Comparison of ENCODE assay signal across 3 cellular contexts in genomic region chr15:61025283-61025682, GRCh38.
TF ChIP-seq lines count a peak whose summit lies in the region.

No MANE protein-coding gene starts in this region.

TF ChIP-seq in SK-N-SH, 30 proteins besides CTCF, POLR2A, EP300 and RAD21:
- TF ChIP-seq USF1 (IDR thresholded peaks at IDR 0.05; ENCODE audit: borderline replicate concordance, low read depth) (no peak), USF2 (IDR thresholded peaks at IDR 0.05; ENCODE audit: borderline replicate concordance, low read depth, low read length) (no peak), NFIC (IDR thresholded peaks at IDR 0.05; ENCODE audit: borderline replicate concordance) (no peak), TCF12 (IDR thresholded peaks at IDR 0.05) (no peak), FOSL2 (IDR thresholded peaks at IDR 0.05; ENCODE audit: borderline replicate concordance, low read depth) (no peak), SIN3A (IDR thresholded peaks at IDR 0.05; ENCODE audit: borderline replicate concordance, low read depth, low read length) (no peak), FOXJ3 (CRISPR knock-in tag; IDR thresholded peaks at IDR 0.05) (no peak), RXRA (IDR thresholded peaks at IDR 0.05; ENCODE audit: borderline replicate concordance, low read depth) (no peak), RCOR1 (IDR thresholded peaks at IDR 0.05; ENCODE audit: low read length) (no peak), PBX3 (IDR thresholded peaks at IDR 0.05) (no peak), TAF1 (IDR thresholded peaks at IDR 0.05; ENCODE audit: borderline replicate concordance, low read depth, low read length) (no peak), NRF1 (IDR thresholded peaks at IDR 0.05; ENCODE audit: low read depth, low read length) (no peak), TEAD4 (IDR thresholded peaks at IDR 0.05; ENCODE audit: borderline replicate concordance, insufficient read depth) (no peak), YY1 (IDR thresholded peaks at IDR 0.05; ENCODE audit: low read depth) (no peak)

TF ChIP-seq in SK-N-SH treated with all-trans-retinoic acid at 6 μM for 48 hours, 23 proteins besides CTCF, POLR2A, EP300 and RAD21:
- TF ChIP-seq ZFP30 (CRISPR knock-in tag; IDR thresholded peaks at IDR 0.05), result no peak
- no peak for TF ChIP-seq CREB5 (CRISPR knock-in tag; IDR thresholded peaks at IDR 0.05; ENCODE audit: low read depth)
- TF ChIP-seq ZC3H10 (CRISPR knock-in tag; IDR thresholded peaks at IDR 0.05), result no peak
- no peak for TF ChIP-seq SNAI2 (CRISPR knock-in tag; IDR thresholded peaks at IDR 0.05)
- no peak for TF ChIP-seq ZNF565 (CRISPR knock-in tag; conservative IDR thresholded peaks at IDR 0.05; ENCODE audit: low read depth)
- no peak for TF ChIP-seq TCF4 (CRISPR knock-in tag; IDR thresholded peaks at IDR 0.05; ENCODE audit: borderline replicate concordance)
- TF ChIP-seq CSRNP3 (CRISPR knock-in tag; IDR thresholded peaks at IDR 0.05), result no peak
- TF ChIP-seq ESRRG (CRISPR knock-in tag; IDR thresholded peaks at IDR 0.05), result no peak
- no peak for TF ChIP-seq ZNF70 (CRISPR knock-in tag; IDR thresholded peaks at IDR 0.05)
- TF ChIP-seq GLIS3 (CRISPR knock-in tag; IDR thresholded peaks at IDR 0.05), result no peak
- TF ChIP-seq ARNTL (CRISPR knock-in tag; IDR thresholded peaks at IDR 0.05; ENCODE audit: borderline replicate concordance, low read depth), result no peak
- TF ChIP-seq PATZ1 (CRISPR knock-in tag; IDR thresholded peaks at IDR 0.05; ENCODE audit: borderline replicate concordance), result no peak
- no peak for TF ChIP-seq TOX (CRISPR knock-in tag; IDR thresholded peaks at IDR 0.05; ENCODE audit: borderline replicate concordance)
- no peak for TF ChIP-seq PPARA (CRISPR knock-in tag; IDR thresholded peaks at IDR 0.05; ENCODE audit: borderline replicate concordance)
- no peak for TF ChIP-seq ZFP3 (CRISPR knock-in tag; IDR thresholded peaks at IDR 0.05)
- TF ChIP-seq CSDC2 (CRISPR knock-in tag; IDR thresholded peaks at IDR 0.05), result no peak
- TF ChIP-seq OSR1 (CRISPR knock-in tag; IDR thresholded peaks at IDR 0.05), result no peak
- no peak for TF ChIP-seq ISL1 (CRISPR knock-in tag; IDR thresholded peaks at IDR 0.05)
TF ChIP-seq in SK-N-SH treated with all-trans-retinoic acid at 6 μM for 48 hours: peak in this region for 0.

TF ChIP-seq in WTC11, 78 proteins besides CTCF, POLR2A, EP300 and RAD21:
- TF ChIP-seq JUN (CRISPR knock-in tag; IDR thresholded peaks at IDR 0.05) (no peak), ERG (CRISPR knock-in tag; IDR thresholded peaks at IDR 0.05) (no peak), HMGA2 (CRISPR knock-in tag; IDR thresholded peaks at IDR 0.05) (no peak), EMX1 (CRISPR knock-in tag; IDR thresholded peaks at IDR 0.05) (no peak), GRHL2 (CRISPR knock-in tag; IDR thresholded peaks at IDR 0.05; ENCODE audit: insufficient replicate concordance, severe bottlenecking) (no peak)
